1 cellular context compared by ENCODE assay signal in the genomic region with DNA sequence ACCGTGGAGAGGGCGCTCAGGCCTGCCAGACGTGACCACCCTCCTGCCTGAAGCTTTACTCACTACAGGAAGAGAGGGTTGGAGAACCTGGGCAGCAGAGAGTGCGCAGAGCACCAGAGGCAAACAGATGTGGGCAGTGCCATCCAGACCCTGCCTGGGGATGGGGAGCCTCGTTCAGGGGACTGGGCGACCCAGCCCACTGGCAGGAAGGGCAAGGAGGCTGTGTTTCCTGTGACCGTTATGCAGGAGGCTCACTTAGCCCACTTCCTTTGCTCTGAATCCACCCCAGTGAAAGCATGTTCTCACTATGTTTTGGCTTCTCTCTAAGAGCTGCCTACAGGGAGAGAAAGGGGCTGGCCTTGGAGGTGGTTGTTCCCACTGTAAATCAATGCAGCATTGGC.
TF ChIP-seq lines count a peak whose summit lies in the region.

No MANE protein-coding gene starts in this region.

TF ChIP-seq in GM12878, 131 proteins besides CTCF, POLR2A, EP300 and RAD21 (continued from another document and continues in another):
- no peak for TF ChIP-seq CREB1 (IDR thresholded peaks at IDR 0.05; ENCODE audit: low read depth)
- no peak for TF ChIP-seq FOS (IDR thresholded peaks at IDR 0.05; ENCODE audit: borderline replicate concordance, extremely low read depth, insufficient read length)
- TF ChIP-seq, protein P1, sequence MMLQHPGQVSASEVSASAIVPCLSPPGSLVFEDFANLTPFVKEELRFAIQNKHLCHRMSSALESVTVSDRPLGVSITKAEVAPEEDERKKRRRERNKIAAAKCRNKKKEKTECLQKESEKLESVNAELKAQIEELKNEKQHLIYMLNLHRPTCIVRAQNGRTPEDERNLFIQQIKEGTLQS (IDR thresholded peaks at IDR 0.05; ENCODE audit: borderline replicate concordance, extremely low read depth, low read depth, low read length): no peak
- no peak for TF ChIP-seq SP1 (IDR thresholded peaks at IDR 0.05; ENCODE audit: low read depth, low read length)
- TF ChIP-seq ASH2L (IDR thresholded peaks at IDR 0.05; ENCODE audit: borderline replicate concordance, low read depth): no peak
- TF ChIP-seq BHLHE40 (IDR thresholded peaks at IDR 0.05; ENCODE audit: borderline replicate concordance in 1 of 2, low read depth in 2 of 2, low read length in 1 of 2): peak in 1 of 2 experiments; percentile 16; a peak in 1 of 4 replicates
- no peak for TF ChIP-seq KDM1A (IDR thresholded peaks at IDR 0.05; ENCODE audit: borderline replicate concordance)
- TF ChIP-seq EZH2 (IDR thresholded peaks at IDR 0.05; ENCODE audit: borderline replicate concordance, control insufficient read depth, low read depth, low read length): no peak
- no peak for TF ChIP-seq NR2C1 (IDR thresholded peaks at IDR 0.05)
- no peak for TF ChIP-seq PML (IDR thresholded peaks at IDR 0.05; ENCODE audit: low read length)
- TF ChIP-seq LARP7 (IDR thresholded peaks at IDR 0.05): no peak
- TF ChIP-seq HDGF (IDR thresholded peaks at IDR 0.05): peak; percentile 73
- TF ChIP-seq RCOR1 (conservative IDR thresholded peaks at IDR 0.05; ENCODE audit: low read depth, low read length): no peak
- TF ChIP-seq, protein P2, sequence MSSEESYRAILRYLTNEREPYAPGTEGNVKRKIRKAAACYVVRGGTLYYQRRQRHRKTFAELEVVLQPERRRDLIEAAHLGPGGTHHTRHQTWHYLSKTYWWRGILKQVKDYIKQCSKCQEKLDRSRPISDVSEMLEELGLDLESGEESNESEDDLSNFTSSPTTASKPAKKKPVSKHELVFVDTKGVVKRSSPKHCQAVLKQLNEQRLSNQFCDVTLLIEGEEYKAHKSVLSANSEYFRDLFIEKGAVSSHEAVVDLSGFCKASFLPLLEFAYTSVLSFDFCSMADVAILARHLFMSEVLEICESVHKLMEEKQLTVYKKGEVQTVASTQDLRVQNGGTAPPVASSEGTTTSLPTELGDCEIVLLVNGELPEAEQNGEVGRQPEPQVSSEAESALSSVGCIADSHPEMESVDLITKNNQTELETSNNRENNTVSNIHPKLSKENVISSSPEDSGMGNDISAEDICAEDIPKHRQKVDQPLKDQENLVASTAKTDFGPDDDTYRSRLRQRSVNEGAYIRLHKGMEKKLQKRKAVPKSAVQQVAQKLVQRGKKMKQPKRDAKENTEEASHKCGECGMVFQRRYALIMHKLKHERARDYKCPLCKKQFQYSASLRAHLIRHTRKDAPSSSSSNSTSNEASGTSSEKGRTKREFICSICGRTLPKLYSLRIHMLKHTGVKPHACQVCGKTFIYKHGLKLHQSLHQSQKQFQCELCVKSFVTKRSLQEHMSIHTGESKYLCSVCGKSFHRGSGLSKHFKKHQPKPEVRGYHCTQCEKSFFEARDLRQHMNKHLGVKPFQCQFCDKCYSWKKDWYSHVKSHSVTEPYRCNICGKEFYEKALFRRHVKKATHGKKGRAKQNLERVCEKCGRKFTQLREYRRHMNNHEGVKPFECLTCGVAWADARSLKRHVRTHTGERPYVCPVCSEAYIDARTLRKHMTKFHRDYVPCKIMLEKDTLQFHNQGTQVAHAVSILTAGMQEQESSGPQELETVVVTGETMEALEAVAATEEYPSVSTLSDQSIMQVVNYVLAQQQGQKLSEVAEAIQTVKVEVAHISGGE (CRISPR knock-in tag; IDR thresholded peaks at IDR 0.05): no peak
- TF ChIP-seq ZNF384 (IDR thresholded peaks at IDR 0.05; ENCODE audit: borderline replicate concordance, low read depth, low read length): no peak
- no peak for TF ChIP-seq KAT2A (conservative IDR thresholded peaks at IDR 0.05; ENCODE audit: control insufficient read depth, low read depth, low read length)
- no peak for TF ChIP-seq SREBF1 (IDR thresholded peaks at IDR 0.05; ENCODE audit: low read length)
- no peak for TF ChIP-seq SUPT20H (IDR thresholded peaks at IDR 0.05; ENCODE audit: borderline replicate concordance, control insufficient read depth, low read depth, low read length)
- TF ChIP-seq, protein P3, sequence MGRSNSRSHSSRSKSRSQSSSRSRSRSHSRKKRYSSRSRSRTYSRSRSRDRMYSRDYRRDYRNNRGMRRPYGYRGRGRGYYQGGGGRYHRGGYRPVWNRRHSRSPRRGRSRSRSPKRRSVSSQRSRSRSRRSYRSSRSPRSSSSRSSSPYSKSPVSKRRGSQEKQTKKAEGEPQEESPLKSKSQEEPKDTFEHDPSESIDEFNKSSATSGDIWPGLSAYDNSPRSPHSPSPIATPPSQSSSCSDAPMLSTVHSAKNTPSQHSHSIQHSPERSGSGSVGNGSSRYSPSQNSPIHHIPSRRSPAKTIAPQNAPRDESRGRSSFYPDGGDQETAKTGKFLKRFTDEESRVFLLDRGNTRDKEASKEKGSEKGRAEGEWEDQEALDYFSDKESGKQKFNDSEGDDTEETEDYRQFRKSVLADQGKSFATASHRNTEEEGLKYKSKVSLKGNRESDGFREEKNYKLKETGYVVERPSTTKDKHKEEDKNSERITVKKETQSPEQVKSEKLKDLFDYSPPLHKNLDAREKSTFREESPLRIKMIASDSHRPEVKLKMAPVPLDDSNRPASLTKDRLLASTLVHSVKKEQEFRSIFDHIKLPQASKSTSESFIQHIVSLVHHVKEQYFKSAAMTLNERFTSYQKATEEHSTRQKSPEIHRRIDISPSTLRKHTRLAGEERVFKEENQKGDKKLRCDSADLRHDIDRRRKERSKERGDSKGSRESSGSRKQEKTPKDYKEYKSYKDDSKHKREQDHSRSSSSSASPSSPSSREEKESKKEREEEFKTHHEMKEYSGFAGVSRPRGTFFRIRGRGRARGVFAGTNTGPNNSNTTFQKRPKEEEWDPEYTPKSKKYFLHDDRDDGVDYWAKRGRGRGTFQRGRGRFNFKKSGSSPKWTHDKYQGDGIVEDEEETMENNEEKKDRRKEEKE (IDR thresholded peaks at IDR 0.05): no peak
- TF ChIP-seq FOXM1 (IDR thresholded peaks at IDR 0.05; ENCODE audit: low read depth, low read length): no peak
- TF ChIP-seq ZNF207 (IDR thresholded peaks at IDR 0.05; ENCODE audit: borderline replicate concordance): no peak
- TF ChIP-seq SIX5 (IDR thresholded peaks at IDR 0.05; ENCODE audit: low read depth, low read length, severe bottlenecking): no peak
- TF ChIP-seq, protein P4, sequence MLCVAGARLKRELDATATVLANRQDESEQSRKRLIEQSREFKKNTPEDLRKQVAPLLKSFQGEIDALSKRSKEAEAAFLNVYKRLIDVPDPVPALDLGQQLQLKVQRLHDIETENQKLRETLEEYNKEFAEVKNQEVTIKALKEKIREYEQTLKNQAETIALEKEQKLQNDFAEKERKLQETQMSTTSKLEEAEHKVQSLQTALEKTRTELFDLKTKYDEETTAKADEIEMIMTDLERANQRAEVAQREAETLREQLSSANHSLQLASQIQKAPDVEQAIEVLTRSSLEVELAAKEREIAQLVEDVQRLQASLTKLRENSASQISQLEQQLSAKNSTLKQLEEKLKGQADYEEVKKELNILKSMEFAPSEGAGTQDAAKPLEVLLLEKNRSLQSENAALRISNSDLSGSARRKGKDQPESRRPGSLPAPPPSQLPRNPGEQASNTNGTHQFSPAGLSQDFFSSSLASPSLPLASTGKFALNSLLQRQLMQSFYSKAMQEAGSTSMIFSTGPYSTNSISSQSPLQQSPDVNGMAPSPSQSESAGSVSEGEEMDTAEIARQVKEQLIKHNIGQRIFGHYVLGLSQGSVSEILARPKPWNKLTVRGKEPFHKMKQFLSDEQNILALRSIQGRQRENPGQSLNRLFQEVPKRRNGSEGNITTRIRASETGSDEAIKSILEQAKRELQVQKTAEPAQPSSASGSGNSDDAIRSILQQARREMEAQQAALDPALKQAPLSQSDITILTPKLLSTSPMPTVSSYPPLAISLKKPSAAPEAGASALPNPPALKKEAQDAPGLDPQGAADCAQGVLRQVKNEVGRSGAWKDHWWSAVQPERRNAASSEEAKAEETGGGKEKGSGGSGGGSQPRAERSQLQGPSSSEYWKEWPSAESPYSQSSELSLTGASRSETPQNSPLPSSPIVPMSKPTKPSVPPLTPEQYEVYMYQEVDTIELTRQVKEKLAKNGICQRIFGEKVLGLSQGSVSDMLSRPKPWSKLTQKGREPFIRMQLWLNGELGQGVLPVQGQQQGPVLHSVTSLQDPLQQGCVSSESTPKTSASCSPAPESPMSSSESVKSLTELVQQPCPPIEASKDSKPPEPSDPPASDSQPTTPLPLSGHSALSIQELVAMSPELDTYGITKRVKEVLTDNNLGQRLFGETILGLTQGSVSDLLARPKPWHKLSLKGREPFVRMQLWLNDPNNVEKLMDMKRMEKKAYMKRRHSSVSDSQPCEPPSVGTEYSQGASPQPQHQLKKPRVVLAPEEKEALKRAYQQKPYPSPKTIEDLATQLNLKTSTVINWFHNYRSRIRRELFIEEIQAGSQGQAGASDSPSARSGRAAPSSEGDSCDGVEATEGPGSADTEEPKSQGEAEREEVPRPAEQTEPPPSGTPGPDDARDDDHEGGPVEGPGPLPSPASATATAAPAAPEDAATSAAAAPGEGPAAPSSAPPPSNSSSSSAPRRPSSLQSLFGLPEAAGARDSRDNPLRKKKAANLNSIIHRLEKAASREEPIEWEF (IDR thresholded peaks at IDR 0.05; ENCODE audit: insufficient replicate concordance, low read depth, low read length): peak; percentile 49
- TF ChIP-seq, protein P5, sequence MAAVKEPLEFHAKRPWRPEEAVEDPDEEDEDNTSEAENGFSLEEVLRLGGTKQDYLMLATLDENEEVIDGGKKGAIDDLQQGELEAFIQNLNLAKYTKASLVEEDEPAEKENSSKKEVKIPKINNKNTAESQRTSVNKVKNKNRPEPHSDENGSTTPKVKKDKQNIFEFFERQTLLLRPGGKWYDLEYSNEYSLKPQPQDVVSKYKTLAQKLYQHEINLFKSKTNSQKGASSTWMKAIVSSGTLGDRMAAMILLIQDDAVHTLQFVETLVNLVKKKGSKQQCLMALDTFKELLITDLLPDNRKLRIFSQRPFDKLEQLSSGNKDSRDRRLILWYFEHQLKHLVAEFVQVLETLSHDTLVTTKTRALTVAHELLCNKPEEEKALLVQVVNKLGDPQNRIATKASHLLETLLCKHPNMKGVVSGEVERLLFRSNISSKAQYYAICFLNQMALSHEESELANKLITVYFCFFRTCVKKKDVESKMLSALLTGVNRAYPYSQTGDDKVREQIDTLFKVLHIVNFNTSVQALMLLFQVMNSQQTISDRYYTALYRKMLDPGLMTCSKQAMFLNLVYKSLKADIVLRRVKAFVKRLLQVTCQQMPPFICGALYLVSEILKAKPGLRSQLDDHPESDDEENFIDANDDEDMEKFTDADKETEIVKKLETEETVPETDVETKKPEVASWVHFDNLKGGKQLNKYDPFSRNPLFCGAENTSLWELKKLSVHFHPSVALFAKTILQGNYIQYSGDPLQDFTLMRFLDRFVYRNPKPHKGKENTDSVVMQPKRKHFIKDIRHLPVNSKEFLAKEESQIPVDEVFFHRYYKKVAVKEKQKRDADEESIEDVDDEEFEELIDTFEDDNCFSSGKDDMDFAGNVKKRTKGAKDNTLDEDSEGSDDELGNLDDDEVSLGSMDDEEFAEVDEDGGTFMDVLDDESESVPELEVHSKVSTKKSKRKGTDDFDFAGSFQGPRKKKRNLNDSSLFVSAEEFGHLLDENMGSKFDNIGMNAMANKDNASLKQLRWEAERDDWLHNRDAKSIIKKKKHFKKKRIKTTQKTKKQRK (IDR thresholded peaks at IDR 0.05; ENCODE audit: low read depth, low read length): no peak
- no peak for TF ChIP-seq GABPA (IDR thresholded peaks at IDR 0.05; ENCODE audit: low read depth)
- TF ChIP-seq CREM (IDR thresholded peaks at IDR 0.05; ENCODE audit: low read depth): peak; percentile 23; the same call in 1 of the 2 replicates
- no peak for TF ChIP-seq ZNF24 (IDR thresholded peaks at IDR 0.05)
- TF ChIP-seq SIN3A (IDR thresholded peaks at IDR 0.05; ENCODE audit: low read depth, low read length): no peak
- TF ChIP-seq, protein P6, sequence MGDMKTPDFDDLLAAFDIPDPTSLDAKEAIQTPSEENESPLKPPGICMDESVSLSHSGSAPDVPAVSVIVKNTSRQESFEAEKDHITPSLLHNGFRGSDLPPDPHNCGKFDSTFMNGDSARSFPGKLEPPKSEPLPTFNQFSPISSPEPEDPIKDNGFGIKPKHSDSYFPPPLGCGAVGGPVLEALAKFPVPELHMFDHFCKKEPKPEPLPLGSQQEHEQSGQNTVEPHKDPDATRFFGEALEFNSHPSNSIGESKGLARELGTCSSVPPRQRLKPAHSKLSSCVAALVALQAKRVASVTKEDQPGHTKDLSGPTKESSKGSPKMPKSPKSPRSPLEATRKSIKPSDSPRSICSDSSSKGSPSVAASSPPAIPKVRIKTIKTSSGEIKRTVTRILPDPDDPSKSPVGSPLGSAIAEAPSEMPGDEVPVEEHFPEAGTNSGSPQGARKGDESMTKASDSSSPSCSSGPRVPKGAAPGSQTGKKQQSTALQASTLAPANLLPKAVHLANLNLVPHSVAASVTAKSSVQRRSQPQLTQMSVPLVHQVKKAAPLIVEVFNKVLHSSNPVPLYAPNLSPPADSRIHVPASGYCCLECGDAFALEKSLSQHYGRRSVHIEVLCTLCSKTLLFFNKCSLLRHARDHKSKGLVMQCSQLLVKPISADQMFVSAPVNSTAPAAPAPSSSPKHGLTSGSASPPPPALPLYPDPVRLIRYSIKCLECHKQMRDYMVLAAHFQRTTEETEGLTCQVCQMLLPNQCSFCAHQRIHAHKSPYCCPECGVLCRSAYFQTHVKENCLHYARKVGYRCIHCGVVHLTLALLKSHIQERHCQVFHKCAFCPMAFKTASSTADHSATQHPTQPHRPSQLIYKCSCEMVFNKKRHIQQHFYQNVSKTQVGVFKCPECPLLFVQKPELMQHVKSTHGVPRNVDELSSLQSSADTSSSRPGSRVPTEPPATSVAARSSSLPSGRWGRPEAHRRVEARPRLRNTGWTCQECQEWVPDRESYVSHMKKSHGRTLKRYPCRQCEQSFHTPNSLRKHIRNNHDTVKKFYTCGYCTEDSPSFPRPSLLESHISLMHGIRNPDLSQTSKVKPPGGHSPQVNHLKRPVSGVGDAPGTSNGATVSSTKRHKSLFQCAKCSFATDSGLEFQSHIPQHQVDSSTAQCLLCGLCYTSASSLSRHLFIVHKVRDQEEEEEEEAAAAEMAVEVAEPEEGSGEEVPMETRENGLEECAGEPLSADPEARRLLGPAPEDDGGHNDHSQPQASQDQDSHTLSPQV (IDR thresholded peaks at IDR 0.05): peak; percentile 88; the same call in 1 of the 2 replicates
- TF ChIP-seq BCL11A (IDR thresholded peaks at IDR 0.05; ENCODE audit: low read depth, low read length): no peak
- no peak for TF ChIP-seq NFIC (IDR thresholded peaks at IDR 0.05; ENCODE audit: low read depth, low read length)
- TF ChIP-seq, protein P7, sequence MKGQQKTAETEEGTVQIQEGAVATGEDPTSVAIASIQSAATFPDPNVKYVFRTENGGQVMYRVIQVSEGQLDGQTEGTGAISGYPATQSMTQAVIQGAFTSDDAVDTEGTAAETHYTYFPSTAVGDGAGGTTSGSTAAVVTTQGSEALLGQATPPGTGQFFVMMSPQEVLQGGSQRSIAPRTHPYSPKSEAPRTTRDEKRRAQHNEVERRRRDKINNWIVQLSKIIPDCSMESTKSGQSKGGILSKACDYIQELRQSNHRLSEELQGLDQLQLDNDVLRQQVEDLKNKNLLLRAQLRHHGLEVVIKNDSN (IDR thresholded peaks at IDR 0.05; ENCODE audit: borderline replicate concordance, extremely low read length, insufficient read depth, low read depth, low read length): no peak
- TF ChIP-seq, protein P8, sequence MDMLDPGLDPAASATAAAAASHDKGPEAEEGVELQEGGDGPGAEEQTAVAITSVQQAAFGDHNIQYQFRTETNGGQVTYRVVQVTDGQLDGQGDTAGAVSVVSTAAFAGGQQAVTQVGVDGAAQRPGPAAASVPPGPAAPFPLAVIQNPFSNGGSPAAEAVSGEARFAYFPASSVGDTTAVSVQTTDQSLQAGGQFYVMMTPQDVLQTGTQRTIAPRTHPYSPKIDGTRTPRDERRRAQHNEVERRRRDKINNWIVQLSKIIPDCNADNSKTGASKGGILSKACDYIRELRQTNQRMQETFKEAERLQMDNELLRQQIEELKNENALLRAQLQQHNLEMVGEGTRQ (IDR thresholded peaks at IDR 0.05; ENCODE audit: borderline replicate concordance, low read depth, low read length): no peak
- TF ChIP-seq STAT1 (conservative IDR thresholded peaks at IDR 0.05): no peak
- no peak for TF ChIP-seq TBL1XR1 (IDR thresholded peaks at IDR 0.05; ENCODE audit: low read depth, low read length)
- no peak for TF ChIP-seq KLF5 (IDR thresholded peaks at IDR 0.05; ENCODE audit: partially characterized antibody)
- no peak for TF ChIP-seq RBBP5 (conservative IDR thresholded peaks at IDR 0.05)
